ENCODE assay signal across 22 cellular contexts in the genomic region with DNA sequence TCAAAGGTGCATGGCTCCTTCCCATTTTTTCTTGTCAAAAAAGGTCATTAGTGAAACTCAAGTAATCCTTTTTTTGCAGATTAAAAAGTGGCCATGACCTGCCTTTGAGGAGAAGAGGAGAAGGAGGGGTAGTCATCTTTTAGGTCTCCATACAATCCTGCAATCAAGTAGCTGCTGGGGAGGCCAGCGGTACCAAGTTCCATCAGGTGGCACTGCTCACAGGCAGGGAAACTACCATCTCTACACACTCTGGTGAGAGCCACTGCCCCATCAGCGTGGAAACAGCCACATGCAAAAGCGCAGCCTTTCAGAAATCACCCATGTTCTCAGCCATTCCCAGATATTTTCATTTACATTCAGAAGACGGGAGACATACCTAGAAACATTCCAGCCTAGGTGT.
"Had no signal": no experiment of that assay in that cellular context is flagged by ENCODE, and none has a peak within 500 bp of the region (broad histone marks: within the 10 kb centered on the region; RNA-seq: fewer than 3 reads in every experiment).

No MANE protein-coding gene starts in this region.

- H3K9me3 ChIP-seq: ascending aorta, colonic mucosa, esophagus squamous epithelium, gastroesophageal sphincter, ovary, prostate gland, tibial nerve had no signal

- H3K27me3 Mint-ChIP-seq: activated naive CD4-positive, alpha-beta T cell treated with anti-CD3 and anti-CD28 coated beads, Interleukin-2, amount 50 U/mL, for 24 hours; memory B cell; naive thymus-derived CD8-positive, alpha-beta T cell; T-cell had no signal

- H3K4me3 ChIP-seq: ascending aorta, colonic mucosa, esophagus squamous epithelium, gastroesophageal sphincter, ovary, prostate gland, tibial nerve had no signal

- H3K9me3 Mint-ChIP-seq: activated naive CD4-positive, alpha-beta T cell treated with anti-CD3 and anti-CD28 coated beads, Interleukin-2, amount 50 U/mL, for 24 hours; endodermal cell; memory B cell; T-cell; T-helper 2 cell treated with Interferon-gamma antibody and Interleukin-4, amounts not matched to agents 5 μg/mL and 100 μg/mL, for 36 hours; WTC11 had no signal

- H3K36me3 Mint-ChIP-seq: naive thymus-derived CD8-positive, alpha-beta T cell; WTC11 had no signal

- H3K27ac Mint-ChIP-seq: endodermal cell; memory B cell; T-cell; T-helper 2 cell treated with Interferon-gamma antibody and Interleukin-4, amounts not matched to agents 5 μg/mL and 100 μg/mL, for 36 hours; WTC11 had no signal

- H3K27ac ChIP-seq: ascending aorta, colonic mucosa, esophagus squamous epithelium, prostate gland, tibial nerve had no signal

- H3K36me3 ChIP-seq: ascending aorta, colonic mucosa, gastroesophageal sphincter, ovary, prostate gland, tibial nerve had no signal

- DNase-seq: activated gamma-delta T cell treated with Interleukin-2 at 50 U/mL for 16 hours; central memory CD4-positive, alpha-beta T cell; colonic mucosa; endodermal cell; esophagus squamous epithelium; head of caudate nucleus; islet precursor cell; left cardiac atrium; naive thymus-derived CD8-positive, alpha-beta T cell; ovary; stimulated activated CD4-positive, alpha-beta T cell treated with anti-CD3 and anti-CD28 coated beads, Interleukin-4, amount 100 ng/mL, for 24 hours; stimulated activated naive CD8-positive, alpha-beta T cell treated with anti-CD3 and anti-CD28 coated beads, Interleukin-15, Interleukin-2, amounts not matched to agents 100 U/mL and 50 U/mL, for 24 hours; substantia nigra; T-cell had no signal

- H3K27me3 ChIP-seq: ascending aorta, colonic mucosa, esophagus squamous epithelium, gastroesophageal sphincter, ovary, tibial nerve had no signal

- H3K4me3 Mint-ChIP-seq: activated naive CD4-positive, alpha-beta T cell treated with anti-CD3 and anti-CD28 coated beads, Interleukin-2, amount 50 U/mL, for 24 hours; endodermal cell; memory B cell; naive thymus-derived CD8-positive, alpha-beta T cell; T-cell; T-helper 2 cell treated with Interferon-gamma antibody and Interleukin-4, amounts not matched to agents 5 μg/mL and 100 μg/mL, for 36 hours; WTC11 had no signal

- H3K4me1 ChIP-seq: ascending aorta, colonic mucosa, prostate gland had no signal
